23 cellular contexts compared by ENCODE assay signal in genomic region chr6:159718634-159719033, GRCh38.
"Had no signal": no experiment of that assay in that cellular context is flagged by ENCODE, and none has a peak within 500 bp of the region (broad histone marks: within the 10 kb centered on the region; RNA-seq: fewer than 3 reads in every experiment).

No MANE protein-coding gene starts in this region.

- H3K27ac ChIP-seq: cardiac muscle cell had no signal

- ATAC-seq: activated CD4-positive, alpha-beta T cell treated with anti-CD3 and anti-CD28 coated beads for 36 hours; heart left ventricle; left cardiac atrium; mucosa of descending colon; sciatic nerve; stimulated activated effector memory CD8-positive, alpha-beta T cell treated with anti-CD3 and anti-CD28 coated beads, Interleukin-12 subunit alpha, Interleukin-12 subunit beta, amount 100 ng/mL, for 72 hours; stimulated activated naive CD8-positive, alpha-beta T cell treated with anti-CD3 and anti-CD28 coated beads, Interleukin-15, amount 100 ng/mL, for 72 hours; T-cell had no signal

- DNase-seq: activated B cell treated with CpG ODN at 0.5 μM for 24 hours; activated CD4-positive, alpha-beta T cell treated with anti-CD3 and anti-CD28 coated beads for 36 hours; activated CD4-positive, alpha-beta T cell treated with anti-CD3 and anti-CD28 coated beads, Interleukin-2, amount 50 U/mL, for 48 hours; activated CD8-positive, alpha-beta memory T cell treated with anti-CD3 and anti-CD28 coated beads, Interleukin-2, amount 50 U/mL, for 48 hours; activated effector memory CD4-positive, alpha-beta T cell treated with Interleukin-2 at 50 U/mL for 16 hours; activated naive CD4-positive, alpha-beta T cell treated with anti-CD3 and anti-CD28 coated beads, Interleukin-2, amount 10 ng/mL, durations not matched to agents 7 days and 5 days; activated T-cell treated with anti-CD3 and anti-CD28 coated beads, Interleukin-2, amount 50 U/mL, for 48 hours; amygdala; effector CD4-positive, alpha-beta T cell; heart left ventricle; left cardiac atrium; mucosa of descending colon; nephron progenitor cell; nucleus accumbens; small intestine; stimulated activated CD4-positive, alpha-beta T cell treated with anti-CD3 and anti-CD28 coated beads, Interleukin-2, amount 100 ng/mL, for 24 hours; stimulated activated naive CD8-positive, alpha-beta T cell treated with anti-CD3 and anti-CD28 coated beads, Interleukin-15, amount 100 ng/mL, for 72 hours; T-cell; tibial artery had no signal

- H3K4me3 Mint-ChIP-seq: activated B cell treated with CpG ODN at 0.5 μM for 24 hours; activated CD4-positive, alpha-beta T cell treated with anti-CD3 and anti-CD28 coated beads for 36 hours; activated naive CD4-positive, alpha-beta T cell treated with anti-CD3 and anti-CD28 coated beads, Interleukin-2, amount 10 ng/mL, durations not matched to agents 7 days and 5 days; memory B cell; nephron progenitor cell; stimulated activated effector memory CD8-positive, alpha-beta T cell treated with anti-CD3 and anti-CD28 coated beads, Interleukin-12 subunit alpha, Interleukin-12 subunit beta, amount 100 ng/mL, for 72 hours; stimulated activated naive CD8-positive, alpha-beta T cell treated with anti-CD3 and anti-CD28 coated beads, Interleukin-15, amount 100 ng/mL, for 72 hours; T-cell had no signal

- H3K27ac Mint-ChIP-seq: activated B cell treated with CpG ODN at 0.5 μM for 24 hours; activated CD4-positive, alpha-beta T cell treated with anti-CD3 and anti-CD28 coated beads for 36 hours; activated naive CD4-positive, alpha-beta T cell treated with anti-CD3 and anti-CD28 coated beads, Interleukin-2, amount 10 ng/mL, durations not matched to agents 7 days and 5 days; memory B cell; stimulated activated effector memory CD8-positive, alpha-beta T cell treated with anti-CD3 and anti-CD28 coated beads, Interleukin-12 subunit alpha, Interleukin-12 subunit beta, amount 100 ng/mL, for 72 hours; stimulated activated naive CD8-positive, alpha-beta T cell treated with anti-CD3 and anti-CD28 coated beads, Interleukin-15, amount 100 ng/mL, for 72 hours; T-cell had no signal

- H3K9me3 Mint-ChIP-seq: activated B cell treated with CpG ODN at 0.5 μM for 24 hours; memory B cell; stimulated activated naive CD8-positive, alpha-beta T cell treated with anti-CD3 and anti-CD28 coated beads, Interleukin-15, amount 100 ng/mL, for 72 hours had no signal

- H3K36me3 ChIP-seq: cardiac muscle cell, tibial artery had no signal

- H3K27me3 ChIP-seq: cardiac muscle cell, heart left ventricle, tibial artery had no signal

- H3K4me1 Mint-ChIP-seq: nephron progenitor cell had no signal

- H3K27me3 Mint-ChIP-seq: activated B cell treated with CpG ODN at 0.5 μM for 24 hours; activated CD4-positive, alpha-beta T cell treated with anti-CD3 and anti-CD28 coated beads for 36 hours; activated naive CD4-positive, alpha-beta T cell treated with anti-CD3 and anti-CD28 coated beads, Interleukin-2, amount 10 ng/mL, durations not matched to agents 7 days and 5 days; memory B cell; stimulated activated naive CD8-positive, alpha-beta T cell treated with anti-CD3 and anti-CD28 coated beads, Interleukin-15, amount 100 ng/mL, for 72 hours; T-cell had no signal

- H3K9me3 ChIP-seq: heart left ventricle, mucosa of descending colon, tibial artery had no signal

- H3K4me3 ChIP-seq: cardiac muscle cell, heart left ventricle, mucosa of descending colon, tibial artery had no signal
